ENCODE assay signal across 1 cellular context in genomic region chr17:75876938-75877751, GRCh38.
TF ChIP-seq lines count a peak whose summit lies in the region.

No MANE protein-coding gene starts in this region.

TF ChIP-seq in HepG2, 621 proteins besides CTCF, POLR2A, EP300 and RAD21 (continued from another document and continues in another):
- peak; percentile 87; the same call in 1 of the 2 replicates for TF ChIP-seq ZMYM2 (CRISPR knock-in tag; IDR thresholded peaks at IDR 0.05)
- peak; percentile 10; the same call in 1 of the 2 replicates for TF ChIP-seq MED1 (CRISPR knock-in tag; IDR thresholded peaks at IDR 0.05)
- TF ChIP-seq ZNF678 (CRISPR knock-in tag; IDR thresholded peaks at IDR 0.05) = 0 out of 2 replicates have a peak, but pooled peaks have one; percentile 73
- TF ChIP-seq ZNF576 (CRISPR knock-in tag; IDR thresholded peaks at IDR 0.05) = peak; percentile 90; the same call in 1 of the 2 replicates
- TF ChIP-seq KDM2A (CRISPR knock-in tag; IDR thresholded peaks at IDR 0.05; ENCODE audit: borderline replicate concordance, low read depth) = peak; percentile 96
- no peak; the same call in none of the 2 replicates for TF ChIP-seq KLF12 (CRISPR knock-in tag; IDR thresholded peaks at IDR 0.05; ENCODE audit: borderline replicate concordance)
- no peak for TF ChIP-seq TBL1XR1 (IDR thresholded peaks at IDR 0.05; ENCODE audit: borderline replicate concordance, low read length, partially characterized antibody)
- peak; percentile 78 for TF ChIP-seq ASH2L (IDR thresholded peaks at IDR 0.05; ENCODE audit: insufficient read length, low read depth, low read length)
- peak; percentile 96 for TF ChIP-seq AGO1 (IDR thresholded peaks at IDR 0.05; ENCODE audit: low read depth, low read length, poor library complexity, severe bottlenecking)
- TF ChIP-seq ZNF776 (CRISPR knock-in tag; IDR thresholded peaks at IDR 0.05) = no peak; the same call in 1 of the 2 replicates
- no peak for TF ChIP-seq ZNF10 (CRISPR knock-in tag; IDR thresholded peaks at IDR 0.05; ENCODE audit: borderline replicate concordance, low read depth)
- 0 out of 2 replicates have a peak, but pooled peaks have one; percentile 3 for TF ChIP-seq DRAP1 (CRISPR knock-in tag; IDR thresholded peaks at IDR 0.05)
- TF ChIP-seq CBX2 (IDR thresholded peaks at IDR 0.05; ENCODE audit: low read depth, low read length) = no peak
- no peak for TF ChIP-seq CBX2 (CRISPR knock-in tag; IDR thresholded peaks at IDR 0.05; ENCODE audit: low read depth)
- 0 out of 2 replicates have a peak, but pooled peaks have one; percentile 68 for TF ChIP-seq ZNF296 (CRISPR knock-in tag; conservative IDR thresholded peaks at IDR 0.05)
- TF ChIP-seq SNAPC5 (CRISPR knock-in tag; IDR thresholded peaks at IDR 0.05; ENCODE audit: borderline replicate concordance) = 0 out of 2 replicates have a peak, but pooled peaks have one; percentile 72
- peak; percentile 12; the same call in 1 of the 2 replicates for TF ChIP-seq DDIT3 (CRISPR knock-in tag; IDR thresholded peaks at IDR 0.05)
- TF ChIP-seq ZNF781 (CRISPR knock-in tag; IDR thresholded peaks at IDR 0.05; ENCODE audit: borderline replicate concordance, not compliant biosample characterization) = peak; percentile 56
- no peak for TF ChIP-seq CBX1 (IDR thresholded peaks at IDR 0.05; ENCODE audit: low read depth)
- peak; percentile 11; the same call in 1 of the 2 replicates for TF ChIP-seq SKIL (CRISPR knock-in tag; IDR thresholded peaks at IDR 0.05; ENCODE audit: borderline replicate concordance)
- 0 out of 2 replicates have a peak, but pooled peaks have one; percentile 90 for TF ChIP-seq ZMAT3 (CRISPR knock-in tag; conservative IDR thresholded peaks at IDR 0.05)
- peak; percentile 79 for TF ChIP-seq TEF (CRISPR knock-in tag; IDR thresholded peaks at IDR 0.05)
- no peak for TF ChIP-seq EHMT2 (IDR thresholded peaks at IDR 0.05; ENCODE audit: borderline replicate concordance, low read depth, low read length)
- TF ChIP-seq TOE1 (CRISPR knock-in tag; IDR thresholded peaks at IDR 0.05) = 0 out of 2 replicates have a peak, but pooled peaks have one; percentile 5
- no peak for TF ChIP-seq BRCA1 (CRISPR knock-in tag; IDR thresholded peaks at IDR 0.05)
- no peak for TF ChIP-seq SNRNP70 (IDR thresholded peaks at IDR 0.05; ENCODE audit: low read depth, low read length)
- TF ChIP-seq NONO (IDR thresholded peaks at IDR 0.05) = no peak
- TF ChIP-seq NONO (CRISPR knock-in tag; conservative IDR thresholded peaks at IDR 0.05) = peak; percentile 17
- TF ChIP-seq CSRNP1 (CRISPR knock-in tag; IDR thresholded peaks at IDR 0.05) = peak; percentile 94
- TF ChIP-seq EEA1 (CRISPR knock-in tag; IDR thresholded peaks at IDR 0.05; ENCODE audit: borderline replicate concordance) = peak; percentile 29
- no peak for TF ChIP-seq FOXA1 (IDR thresholded peaks at IDR 0.05)
- TF ChIP-seq FOXA1 (CRISPR knock-in tag; IDR thresholded peaks at IDR 0.05) = no peak
- no peak for TF ChIP-seq ZNF460 (CRISPR knock-in tag; IDR thresholded peaks at IDR 0.05; ENCODE audit: borderline replicate concordance)
- TF ChIP-seq ZNF451 (CRISPR knock-in tag; IDR thresholded peaks at IDR 0.05) = no peak
- TF ChIP-seq ZHX2 (IDR thresholded peaks at IDR 0.05; ENCODE audit: low read depth) = peak; percentile 4; the same call in 1 of the 2 replicates
- TF ChIP-seq ZHX2 (CRISPR knock-in tag; IDR thresholded peaks at IDR 0.05; ENCODE audit: borderline replicate concordance) = no peak
- TF ChIP-seq ARID2 (CRISPR knock-in tag; IDR thresholded peaks at IDR 0.05; ENCODE audit: borderline replicate concordance) = peak; percentile 11; the same call in 1 of the 2 replicates
- TF ChIP-seq ZNF567 (CRISPR knock-in tag; IDR thresholded peaks at IDR 0.05; ENCODE audit: borderline replicate concordance) = peak; percentile 66; the same call in 1 of the 2 replicates
- TF ChIP-seq ZNF235 (CRISPR knock-in tag; IDR thresholded peaks at IDR 0.05; ENCODE audit: borderline replicate concordance) = peak; percentile 60; the same call in 1 of the 2 replicates
- TF ChIP-seq ZZZ3 (CRISPR knock-in tag; IDR thresholded peaks at IDR 0.05; ENCODE audit: borderline replicate concordance) = peak; percentile 2; the same call in 1 of the 2 replicates
- peak; percentile 45; the same call in 1 of the 2 replicates for TF ChIP-seq ZMYM4 (CRISPR knock-in tag; IDR thresholded peaks at IDR 0.05)
- 0 out of 2 replicates have a peak, but pooled peaks have one; percentile 10 for TF ChIP-seq ZNF276 (CRISPR knock-in tag; IDR thresholded peaks at IDR 0.05; ENCODE audit: low read depth)
- no peak for TF ChIP-seq ZNF468 (CRISPR knock-in tag; IDR thresholded peaks at IDR 0.05)
- TF ChIP-seq ZFP1 (CRISPR knock-in tag; IDR thresholded peaks at IDR 0.05) = 0 out of 2 replicates have a peak, but pooled peaks have one; percentile 10
- TF ChIP-seq NCOA1 (CRISPR knock-in tag; IDR thresholded peaks at IDR 0.05) = 0 out of 2 replicates have a peak, but pooled peaks have one; percentile 2
- peak; percentile 9; the same call in 1 of the 2 replicates for TF ChIP-seq GATA4 (IDR thresholded peaks at IDR 0.05; ENCODE audit: borderline replicate concordance, low read depth)
- TF ChIP-seq PHF5A (CRISPR knock-in tag; IDR thresholded peaks at IDR 0.05; ENCODE audit: low read depth, unreplicated experiment) = no peak
- TF ChIP-seq ZNF564 (CRISPR knock-in tag; IDR thresholded peaks at IDR 0.05) = no peak
- no peak; the same call in 1 of the 2 replicates for TF ChIP-seq ARNTL (CRISPR knock-in tag; IDR thresholded peaks at IDR 0.05)
- TF ChIP-seq TAF1 (CRISPR knock-in tag; IDR thresholded peaks at IDR 0.05) = peak; percentile 2; the same call in 1 of the 2 replicates
- TF ChIP-seq SALL1 (CRISPR knock-in tag; IDR thresholded peaks at IDR 0.05) = no peak; the same call in 1 of the 2 replicates
- 0 out of 2 replicates have a peak, but pooled peaks have one; percentile 31 for TF ChIP-seq MEF2D (CRISPR knock-in tag; IDR thresholded peaks at IDR 0.05)
- TF ChIP-seq SIN3A (IDR thresholded peaks at IDR 0.05; ENCODE audit: borderline replicate concordance, low read depth, low read length) = peak; percentile 79; the same call in 1 of the 2 replicates
- peak; percentile 33; the same call in 1 of the 2 replicates for TF ChIP-seq ZFY (CRISPR knock-in tag; IDR thresholded peaks at IDR 0.05)
- TF ChIP-seq HNRNPUL1 (IDR thresholded peaks at IDR 0.05; ENCODE audit: low read depth, low read length) = no peak
- no peak for TF ChIP-seq NFKBIZ (CRISPR knock-in tag; IDR thresholded peaks at IDR 0.05)
- peak; percentile 66; the same call in 1 of the 2 replicates for TF ChIP-seq ZNF878 (CRISPR knock-in tag; IDR thresholded peaks at IDR 0.05)
- TF ChIP-seq DMAP1 (CRISPR knock-in tag; IDR thresholded peaks at IDR 0.05) = peak; percentile 61
- TF ChIP-seq MXI1 (IDR thresholded peaks at IDR 0.05; ENCODE audit: borderline replicate concordance, low read depth, low read length) = peak; percentile 45; the same call in 1 of the 3 replicates
